ENCODE assay signal across 34 cellular contexts in genomic region chr20:61486198-61486597, GRCh38.
"Had no signal": no experiment of that assay in that cellular context is flagged by ENCODE, and none has a peak within 500 bp of the region (broad histone marks: within the 10 kb centered on the region; RNA-seq: fewer than 3 reads in every experiment).

No MANE protein-coding gene starts in this region.

- H3K27me3 ChIP-seq: ascending aorta, breast epithelium, esophagus squamous epithelium had no signal

- FAIRE-seq: colon, endometrium, endothelial cell of umbilical vein had no signal

- H3K36me3 Mint-ChIP-seq: activated CD8-positive, alpha-beta memory T cell treated with anti-CD3 and anti-CD28 coated beads, Interleukin-2, amount 10 ng/mL, durations not matched to agents 7 days and 5 days; activated naive CD4-positive, alpha-beta T cell treated with anti-CD3 and anti-CD28 coated beads, Interleukin-2, amount 10 ng/mL, durations not matched to agents 7 days and 5 days; activated naive CD4-positive, alpha-beta T cell treated with anti-CD3 and anti-CD28 coated beads, Interleukin-2, amount 50 U/mL, for 72 hours; activated naive CD8-positive, alpha-beta T cell treated with anti-CD3 and anti-CD28 coated beads, Interleukin-2, amount 10 ng/mL, durations not matched to agents 7 days and 5 days; brain had no signal

- ATAC-seq: activated CD4-positive, CD25-positive, alpha-beta regulatory T cell treated with anti-CD3 and anti-CD28 coated beads, Interleukin-2, amount 50 U/mL, for 24 hours; activated CD8-positive, alpha-beta memory T cell treated with anti-CD3 and anti-CD28 coated beads, Interleukin-2, amount 10 ng/mL, durations not matched to agents 7 days and 5 days; activated CD8-positive, alpha-beta T cell treated with anti-CD3 and anti-CD28 coated beads for 36 hours; activated naive CD4-positive, alpha-beta T cell treated with anti-CD3 and anti-CD28 coated beads, Interleukin-2, amount 50 U/mL, for 72 hours; activated T-cell treated with anti-CD3 and anti-CD28 coated beads, Interleukin-2, amount 50 U/mL, for 72 hours; gastroesophageal sphincter; T-helper 17 cell had no signal

- H3K9me3 ChIP-seq: ascending aorta, breast epithelium, gastroesophageal sphincter had no signal

- H3K4me3 Mint-ChIP-seq: activated B cell treated with CpG ODN at 0.5 μM for 24 hours; activated CD8-positive, alpha-beta memory T cell treated with anti-CD3 and anti-CD28 coated beads, Interleukin-2, amount 10 ng/mL, durations not matched to agents 7 days and 5 days; activated CD8-positive, alpha-beta T cell treated with anti-CD3 and anti-CD28 coated beads for 36 hours; activated naive CD4-positive, alpha-beta T cell treated with anti-CD3 and anti-CD28 coated beads, Interleukin-2, amount 10 ng/mL, durations not matched to agents 7 days and 5 days; activated naive CD8-positive, alpha-beta T cell treated with anti-CD3 and anti-CD28 coated beads, Interleukin-2, amount 10 ng/mL, durations not matched to agents 7 days and 5 days; activated T-cell treated with anti-CD3 and anti-CD28 coated beads, Interleukin-2, amount 50 U/mL, for 72 hours; brain; T-helper 17 cell; T-helper 2 cell treated with Interferon-gamma antibody and Interleukin-4, amounts not matched to agents 5 μg/mL and 100 μg/mL, for 36 hours had no signal

- H3K4me3 ChIP-seq: ascending aorta, breast epithelium, esophagus squamous epithelium, gastroesophageal sphincter had no signal

- H3K27ac ChIP-seq: ascending aorta, breast epithelium, epithelial cell of prostate, esophagus squamous epithelium, gastroesophageal sphincter, WERI-Rb-1 had no signal

- DNase-seq: activated B cell treated with CpG ODN at 0.5 μM for 24 hours; activated CD4-positive, alpha-beta T cell treated with anti-CD3 and anti-CD28 coated beads for 48 hours; activated CD4-positive, alpha-beta T cell treated with anti-CD3 and anti-CD28 coated beads, Interleukin-2, amount 50 U/mL, for 1 hour; activated CD4-positive, alpha-beta T cell treated with anti-CD3 and anti-CD28 coated beads, Interleukin-2, amount 50 U/mL, for 48 hours; activated CD8-positive, alpha-beta memory T cell treated with anti-CD3 and anti-CD28 coated beads, Interleukin-2, amount 10 ng/mL, durations not matched to agents 7 days and 5 days; activated CD8-positive, alpha-beta memory T cell treated with anti-CD3 and anti-CD28 coated beads, Interleukin-2, amount 50 U/mL, for 4 hours; activated CD8-positive, alpha-beta T cell treated with anti-CD3 and anti-CD28 coated beads for 36 hours; activated gamma-delta T cell; activated naive CD4-positive, alpha-beta T cell; activated naive CD4-positive, alpha-beta T cell treated with anti-CD3 and anti-CD28 coated beads, Interleukin-2, amount 10 ng/mL, durations not matched to agents 7 days and 5 days; activated naive CD8-positive, alpha-beta T cell treated with anti-CD3 and anti-CD28 coated beads, Interleukin-2, amount 10 ng/mL, durations not matched to agents 7 days and 5 days; activated T-cell treated with anti-CD3 and anti-CD28 coated beads, Interleukin-2, amount 50 U/mL, for 1 hour; activated T-cell treated with anti-CD3 and anti-CD28 coated beads, Interleukin-2, amount 50 U/mL, for 72 hours; caudate nucleus; cortex of kidney; dermis blood vessel endothelial cell; effector CD4-positive, alpha-beta T cell; esophagus squamous epithelium; foreskin melanocyte; T-helper 1 cell; T-helper 17 cell; T1000; WERI-Rb-1 had no signal

- H3K4me1 Mint-ChIP-seq: activated B cell treated with CpG ODN at 0.5 μM for 24 hours; activated CD8-positive, alpha-beta memory T cell treated with anti-CD3 and anti-CD28 coated beads, Interleukin-2, amount 10 ng/mL, durations not matched to agents 7 days and 5 days; activated naive CD4-positive, alpha-beta T cell treated with anti-CD3 and anti-CD28 coated beads, Interleukin-2, amount 10 ng/mL, durations not matched to agents 7 days and 5 days; activated naive CD8-positive, alpha-beta T cell treated with anti-CD3 and anti-CD28 coated beads, Interleukin-2, amount 10 ng/mL, durations not matched to agents 7 days and 5 days; T-helper 17 cell had no signal

- H3K36me3 ChIP-seq: ascending aorta, breast epithelium, esophagus squamous epithelium, gastroesophageal sphincter, WERI-Rb-1 had no signal

- H3K4me1 ChIP-seq: ascending aorta, breast epithelium, gastroesophageal sphincter had no signal

- H3K27me3 Mint-ChIP-seq: activated B cell treated with CpG ODN at 0.5 μM for 24 hours; activated CD8-positive, alpha-beta memory T cell treated with anti-CD3 and anti-CD28 coated beads, Interleukin-2, amount 10 ng/mL, durations not matched to agents 7 days and 5 days; activated CD8-positive, alpha-beta T cell treated with anti-CD3 and anti-CD28 coated beads for 36 hours; activated naive CD4-positive, alpha-beta T cell treated with anti-CD3 and anti-CD28 coated beads, Interleukin-2, amount 10 ng/mL, durations not matched to agents 7 days and 5 days; activated naive CD8-positive, alpha-beta T cell treated with anti-CD3 and anti-CD28 coated beads, Interleukin-2, amount 10 ng/mL, durations not matched to agents 7 days and 5 days had no signal

- H3K27ac Mint-ChIP-seq: activated B cell treated with CpG ODN at 0.5 μM for 24 hours; activated CD8-positive, alpha-beta memory T cell treated with anti-CD3 and anti-CD28 coated beads, Interleukin-2, amount 10 ng/mL, durations not matched to agents 7 days and 5 days; activated CD8-positive, alpha-beta T cell treated with anti-CD3 and anti-CD28 coated beads for 36 hours; activated naive CD4-positive, alpha-beta T cell treated with anti-CD3 and anti-CD28 coated beads, Interleukin-2, amount 10 ng/mL, durations not matched to agents 7 days and 5 days; activated naive CD4-positive, alpha-beta T cell treated with anti-CD3 and anti-CD28 coated beads, Interleukin-2, amount 50 U/mL, for 72 hours; activated naive CD8-positive, alpha-beta T cell treated with anti-CD3 and anti-CD28 coated beads, Interleukin-2, amount 10 ng/mL, durations not matched to agents 7 days and 5 days; activated T-cell treated with anti-CD3 and anti-CD28 coated beads, Interleukin-2, amount 50 U/mL, for 72 hours; T-helper 17 cell; T-helper 2 cell treated with Interferon-gamma antibody and Interleukin-4, amounts not matched to agents 5 μg/mL and 100 μg/mL, for 36 hours had no signal

- H3K9me3 Mint-ChIP-seq: activated CD8-positive, alpha-beta T cell treated with anti-CD3 and anti-CD28 coated beads for 36 hours; activated naive CD4-positive, alpha-beta T cell treated with anti-CD3 and anti-CD28 coated beads, Interleukin-2, amount 50 U/mL, for 72 hours; activated naive CD8-positive, alpha-beta T cell treated with anti-CD3 and anti-CD28 coated beads, Interleukin-2, amount 10 ng/mL, durations not matched to agents 7 days and 5 days; T-helper 2 cell treated with Interferon-gamma antibody and Interleukin-4, amounts not matched to agents 5 μg/mL and 100 μg/mL, for 36 hours had no signal
